Comparison of ENCODE assay signal across 18 cellular contexts in the genomic region with DNA sequence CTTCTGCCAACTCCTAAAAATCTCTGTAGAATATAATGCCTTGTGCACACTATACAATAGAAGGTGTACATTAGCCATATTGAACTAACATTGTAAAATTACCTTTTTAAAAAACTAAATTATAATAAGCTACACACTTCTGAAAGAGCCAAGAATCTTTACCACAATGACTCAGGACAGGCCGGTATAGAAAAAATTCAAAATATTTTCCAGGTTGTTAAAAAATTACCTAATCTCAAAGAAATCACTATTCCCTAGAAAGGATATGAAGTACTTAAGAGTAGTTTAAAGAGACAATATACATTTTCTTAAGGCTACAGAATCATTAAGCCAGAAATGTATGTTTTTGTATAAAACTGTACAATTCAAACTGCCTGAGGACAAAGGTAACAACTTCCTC.
"Had no signal": no experiment of that assay in that cellular context is flagged by ENCODE, and none has a peak within 500 bp of the region (broad histone marks: within the 10 kb centered on the region; RNA-seq: fewer than 3 reads in every experiment).

No MANE protein-coding gene starts in this region.

- H3K27me3 ChIP-seq: esophagus squamous epithelium, ovary had no signal

- H3K9me3 ChIP-seq: esophagus squamous epithelium, ovary, thoracic aorta had no signal

- H3K36me3 Mint-ChIP-seq: activated naive CD4-positive, alpha-beta T cell treated with anti-CD3 and anti-CD28 coated beads, Interleukin-2, amount 50 U/mL, for 72 hours had no signal

- DNase-seq: activated CD4-positive, CD25-positive, alpha-beta regulatory T cell; activated effector memory CD4-positive, alpha-beta T cell treated with anti-CD3 and anti-CD28 coated beads, Interleukin-2, amount 50 U/mL, for 16 hours; activated T-cell treated with anti-CD3 and anti-CD28 coated beads, Interleukin-2, amount 50 U/mL, for 24 hours; amniotic stem cell; esophagus squamous epithelium; foreskin fibroblast; head of caudate nucleus; islet precursor cell; left ventricle myocardium superior; ovary; stimulated activated CD4-positive, alpha-beta T cell treated with anti-CD3 and anti-CD28 coated beads, Interleukin-15, amount 100 ng/mL, for 24 hours; stimulated activated CD4-positive, alpha-beta T cell treated with anti-CD3 and anti-CD28 coated beads, Interleukin-4, amount 100 ng/mL, for 24 hours; T-helper 2 cell had no signal

- H3K27ac Mint-ChIP-seq: activated naive CD4-positive, alpha-beta T cell treated with anti-CD3 and anti-CD28 coated beads, Interleukin-2, amount 50 U/mL, for 72 hours; activated T-cell treated with anti-CD3 and anti-CD28 coated beads, Interleukin-2, amount 50 U/mL, for 24 hours; stimulated activated naive CD8-positive, alpha-beta T cell treated with anti-CD3 and anti-CD28 coated beads, Interleukin-15, Interleukin-2, amounts not matched to agents 100 ng/mL and 50 ng/mL, for 24 hours had no signal

- H3K27ac ChIP-seq: esophagus squamous epithelium, ovary, thoracic aorta had no signal

- H3K4me3 ChIP-seq: esophagus squamous epithelium, ovary, thoracic aorta had no signal

- FAIRE-seq: bronchial epithelial cell, TTC549 had no signal

- H3K9me3 Mint-ChIP-seq: activated naive CD4-positive, alpha-beta T cell treated with anti-CD3 and anti-CD28 coated beads, Interleukin-2, amount 50 U/mL, for 72 hours; activated T-cell treated with anti-CD3 and anti-CD28 coated beads, Interleukin-2, amount 50 U/mL, for 24 hours; stimulated activated naive CD8-positive, alpha-beta T cell treated with anti-CD3 and anti-CD28 coated beads, Interleukin-15, Interleukin-2, amounts not matched to agents 100 ng/mL and 50 ng/mL, for 24 hours had no signal

- H3K36me3 ChIP-seq: ovary, thoracic aorta had no signal

- H3K4me3 Mint-ChIP-seq: activated T-cell treated with anti-CD3 and anti-CD28 coated beads, Interleukin-2, amount 50 U/mL, for 24 hours; stimulated activated naive CD8-positive, alpha-beta T cell treated with anti-CD3 and anti-CD28 coated beads, Interleukin-15, Interleukin-2, amounts not matched to agents 100 ng/mL and 50 ng/mL, for 24 hours had no signal

- ATAC-seq: activated naive CD4-positive, alpha-beta T cell treated with anti-CD3 and anti-CD28 coated beads, Interleukin-2, amount 50 U/mL, for 72 hours; left ventricle myocardium superior had no signal
